34 cellular contexts compared by ENCODE assay signal in genomic region chr4:152437561-152437960, GRCh38.
"Had no signal": no experiment of that assay in that cellular context is flagged by ENCODE, and none has a peak within 500 bp of the region (broad histone marks: within the 10 kb centered on the region; RNA-seq: fewer than 3 reads in every experiment).

No MANE protein-coding gene starts in this region.

- H3K9me3 ChIP-seq: adrenal gland, body of pancreas, breast epithelium had no signal

- H3K36me3 ChIP-seq: adrenal gland, brain microvascular endothelial cell, breast epithelium had no signal

- H3K27ac ChIP-seq: adrenal gland, body of pancreas, brain microvascular endothelial cell, breast epithelium, VCaP had no signal

- H3K4me3 ChIP-seq: adrenal gland, body of pancreas, breast epithelium had no signal

- H3K27me3 Mint-ChIP-seq: activated CD4-positive, alpha-beta T cell treated with anti-CD3 and anti-CD28 coated beads for 36 hours; activated CD4-positive, alpha-beta T cell treated with anti-CD3 and anti-CD28 coated beads, Interleukin-2, amount 10 ng/mL, durations not matched to agents 7 days and 5 days; activated CD8-positive, alpha-beta T cell treated with anti-CD3 and anti-CD28 coated beads for 36 hours; activated naive CD8-positive, alpha-beta T cell treated with anti-CD3 and anti-CD28 coated beads for 36 hours; activated T-helper 17 cell treated with anti-CD3 and anti-CD28 coated beads, Interleukin-2, amount 50 U/mL, for 72 hours; T-cell; T-helper 17 cell had no signal

- H3K27ac Mint-ChIP-seq: activated CD4-positive, alpha-beta T cell treated with anti-CD3 and anti-CD28 coated beads for 36 hours; activated CD4-positive, alpha-beta T cell treated with anti-CD3 and anti-CD28 coated beads, Interleukin-2, amount 10 ng/mL, durations not matched to agents 7 days and 5 days; activated CD8-positive, alpha-beta T cell treated with anti-CD3 and anti-CD28 coated beads for 36 hours; activated naive CD4-positive, alpha-beta T cell treated with anti-CD3 and anti-CD28 coated beads for 36 hours; activated naive CD8-positive, alpha-beta T cell treated with anti-CD3 and anti-CD28 coated beads for 36 hours; activated T-cell treated with anti-CD3 and anti-CD28 coated beads, Interleukin-2, amount 50 U/mL, for 72 hours; activated T-helper 1 cell treated with anti-CD3 and anti-CD28 coated beads, Interleukin-12 subunit alpha, Interleukin-12 subunit beta, Interleukin-2, Interleukin-4 antibody, amounts not matched to agents 30 ng/mL and 10 ng/mL and 1 ng/mL, durations not matched to agents 14 hours and 24 hours and 36 hours; activated T-helper 17 cell treated with anti-CD3 and anti-CD28 coated beads, Interleukin-2, amount 50 U/mL, for 72 hours; T-cell; T-helper 17 cell; T-helper 2 cell treated with Interferon-gamma antibody and Interleukin-4, amounts not matched to agents 5 μg/mL and 100 μg/mL, for 36 hours had no signal

- H3K9me3 Mint-ChIP-seq: activated naive CD4-positive, alpha-beta T cell treated with anti-CD3 and anti-CD28 coated beads for 36 hours; activated T-cell treated with anti-CD3 and anti-CD28 coated beads, Interleukin-2, amount 50 U/mL, for 4 hours; activated T-cell treated with anti-CD3 and anti-CD28 coated beads, Interleukin-2, amount 50 U/mL, for 72 hours; activated T-helper 1 cell treated with anti-CD3 and anti-CD28 coated beads, Interleukin-12 subunit alpha, Interleukin-12 subunit beta, Interleukin-2, Interleukin-4 antibody, amounts not matched to agents 30 ng/mL and 10 ng/mL and 1 ng/mL, durations not matched to agents 14 hours and 24 hours and 36 hours; activated T-helper 17 cell treated with anti-CD3 and anti-CD28 coated beads, Interleukin-2, amount 50 U/mL, for 72 hours; T-helper 2 cell treated with Interferon-gamma antibody and Interleukin-4, amounts not matched to agents 5 μg/mL and 100 μg/mL, for 36 hours had no signal

- ATAC-seq: activated CD4-positive, alpha-beta T cell treated with anti-CD3 and anti-CD28 coated beads for 36 hours; activated CD4-positive, CD25-positive, alpha-beta regulatory T cell treated with anti-CD3 and anti-CD28 coated beads, Interleukin-2, amount 50 U/mL, for 24 hours; activated CD8-positive, alpha-beta T cell treated with anti-CD3 and anti-CD28 coated beads for 36 hours; activated naive CD4-positive, alpha-beta T cell treated with anti-CD3 and anti-CD28 coated beads, Interleukin-2, amount 50 U/mL, for 72 hours; activated T-cell treated with anti-CD3 and anti-CD28 coated beads, Interleukin-2, amount 50 U/mL, for 4 hours; activated T-cell treated with anti-CD3 and anti-CD28 coated beads, Interleukin-2, amount 50 U/mL, for 72 hours; activated T-helper 17 cell treated with anti-CD3 and anti-CD28 coated beads, Interleukin-2, amount 50 U/mL, for 72 hours; body of pancreas; T-cell; T-helper 17 cell had no signal

- DNase-seq: activated CD4-positive, alpha-beta T cell treated with anti-CD3 and anti-CD28 coated beads for 1 hour; activated CD4-positive, alpha-beta T cell treated with anti-CD3 and anti-CD28 coated beads for 36 hours; activated CD4-positive, alpha-beta T cell treated with anti-CD3 and anti-CD28 coated beads for 48 hours; activated CD4-positive, alpha-beta T cell treated with anti-CD3 and anti-CD28 coated beads, Interleukin-2, amount 10 ng/mL, durations not matched to agents 7 days and 5 days; activated CD4-positive, alpha-beta T cell treated with anti-CD3 and anti-CD28 coated beads, Interleukin-2, amount 50 U/mL, for 48 hours; activated CD4-positive, CD25-positive, alpha-beta regulatory T cell; activated CD8-positive, alpha-beta memory T cell treated with anti-CD3 and anti-CD28 coated beads, Interleukin-2, amount 50 U/mL, for 4 hours; activated CD8-positive, alpha-beta T cell treated with anti-CD3 and anti-CD28 coated beads for 36 hours; activated effector memory CD4-positive, alpha-beta T cell treated with anti-CD3 and anti-CD28 coated beads, Interleukin-2, amount 50 U/mL, for 16 hours; activated gamma-delta T cell treated with Interleukin-2 at 50 U/mL for 16 hours; activated naive CD4-positive, alpha-beta T cell; activated naive CD4-positive, alpha-beta T cell treated with anti-CD3 and anti-CD28 coated beads for 36 hours; activated naive CD4-positive, alpha-beta T cell treated with anti-CD3 and anti-CD28 coated beads, Interleukin-2, amount 50 U/mL, for 16 hours; activated naive CD8-positive, alpha-beta T cell treated with anti-CD3 and anti-CD28 coated beads for 36 hours; activated T-cell treated with anti-CD3 and anti-CD28 coated beads for 4 hours; activated T-cell treated with anti-CD3 and anti-CD28 coated beads, Interleukin-2, amount 50 U/mL, for 1 hour; activated T-cell treated with anti-CD3 and anti-CD28 coated beads, Interleukin-2, amount 50 U/mL, for 4 hours; activated T-cell treated with anti-CD3 and anti-CD28 coated beads, Interleukin-2, amount 50 U/mL, for 72 hours; adrenal gland; amniotic stem cell; aorta; body of pancreas; brain microvascular endothelial cell; central memory CD4-positive, alpha-beta T cell; T-cell; T-helper 17 cell; T-helper 9 cell had no signal

- H3K27me3 ChIP-seq: adrenal gland, body of pancreas, brain microvascular endothelial cell, breast epithelium had no signal

- H3K4me3 Mint-ChIP-seq: activated CD4-positive, alpha-beta T cell treated with anti-CD3 and anti-CD28 coated beads for 36 hours; activated CD4-positive, alpha-beta T cell treated with anti-CD3 and anti-CD28 coated beads, Interleukin-2, amount 10 ng/mL, durations not matched to agents 7 days and 5 days; activated CD8-positive, alpha-beta T cell treated with anti-CD3 and anti-CD28 coated beads for 36 hours; activated naive CD4-positive, alpha-beta T cell treated with anti-CD3 and anti-CD28 coated beads for 36 hours; activated naive CD8-positive, alpha-beta T cell treated with anti-CD3 and anti-CD28 coated beads for 36 hours; activated T-cell treated with anti-CD3 and anti-CD28 coated beads, Interleukin-2, amount 50 U/mL, for 4 hours; activated T-cell treated with anti-CD3 and anti-CD28 coated beads, Interleukin-2, amount 50 U/mL, for 72 hours; activated T-helper 1 cell treated with anti-CD3 and anti-CD28 coated beads, Interleukin-12 subunit alpha, Interleukin-12 subunit beta, Interleukin-2, Interleukin-4 antibody, amounts not matched to agents 30 ng/mL and 10 ng/mL and 1 ng/mL, durations not matched to agents 14 hours and 24 hours and 36 hours; activated T-helper 17 cell treated with anti-CD3 and anti-CD28 coated beads, Interleukin-2, amount 50 U/mL, for 72 hours; T-cell; T-helper 17 cell; T-helper 2 cell treated with Interferon-gamma antibody and Interleukin-4, amounts not matched to agents 5 μg/mL and 100 μg/mL, for 36 hours had no signal
